Comparison of ENCODE assay signal across 8 cellular contexts in the genomic region with DNA sequence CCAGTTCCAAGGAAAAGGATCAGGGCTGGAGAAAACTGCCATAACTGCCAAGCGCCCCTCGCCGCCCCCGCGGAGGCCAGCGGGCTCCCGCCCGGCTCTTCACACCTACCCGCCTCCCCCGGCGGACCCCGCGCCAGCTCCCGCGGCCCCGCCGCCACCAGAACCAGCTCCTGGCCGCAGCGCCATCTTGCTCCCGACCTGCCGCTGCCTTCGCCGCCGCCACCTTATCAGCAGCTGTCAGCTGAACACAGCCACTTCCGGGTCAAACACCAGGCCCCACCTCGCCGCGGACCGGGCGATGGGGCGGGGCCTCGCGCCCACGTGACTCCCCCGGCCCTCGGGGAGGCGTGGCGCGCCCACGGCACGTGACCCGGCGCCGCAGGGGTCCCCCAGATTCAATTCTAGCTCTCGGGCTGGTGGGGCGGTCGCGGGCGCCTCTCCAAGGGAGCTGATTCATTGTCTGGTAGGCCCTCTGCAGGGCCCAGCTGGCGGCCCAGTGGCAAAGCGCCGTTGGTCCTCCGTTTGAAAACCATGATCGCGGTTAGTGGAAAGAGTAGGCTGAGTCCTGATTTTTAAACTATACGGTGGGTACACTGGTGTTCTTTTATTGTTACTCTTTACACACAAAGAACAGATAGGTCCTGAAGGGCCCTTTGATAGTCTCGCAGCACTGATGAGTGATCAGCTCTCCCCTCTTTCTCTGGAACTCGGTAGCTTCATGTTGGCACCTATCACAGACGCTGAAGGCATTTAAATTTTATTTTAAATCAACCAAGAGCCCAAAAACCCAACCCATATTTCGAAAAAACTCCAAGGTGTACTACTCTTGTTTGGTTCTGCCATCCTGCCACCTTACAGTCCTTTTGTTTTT. TPM values are rescaled to one million over a fixed set of nuclear protein-coding genes. Genes with fewer than 3 reads are reported as not detected.
A peak's percentile ranks its signal among the peaks of the same experiment; 100 is the strongest.
DNase-seq lines count a peak whose midpoint lies in the region; ATAC-seq and TF ChIP-seq lines count a peak whose summit lies in the region.

A gene with protein sequence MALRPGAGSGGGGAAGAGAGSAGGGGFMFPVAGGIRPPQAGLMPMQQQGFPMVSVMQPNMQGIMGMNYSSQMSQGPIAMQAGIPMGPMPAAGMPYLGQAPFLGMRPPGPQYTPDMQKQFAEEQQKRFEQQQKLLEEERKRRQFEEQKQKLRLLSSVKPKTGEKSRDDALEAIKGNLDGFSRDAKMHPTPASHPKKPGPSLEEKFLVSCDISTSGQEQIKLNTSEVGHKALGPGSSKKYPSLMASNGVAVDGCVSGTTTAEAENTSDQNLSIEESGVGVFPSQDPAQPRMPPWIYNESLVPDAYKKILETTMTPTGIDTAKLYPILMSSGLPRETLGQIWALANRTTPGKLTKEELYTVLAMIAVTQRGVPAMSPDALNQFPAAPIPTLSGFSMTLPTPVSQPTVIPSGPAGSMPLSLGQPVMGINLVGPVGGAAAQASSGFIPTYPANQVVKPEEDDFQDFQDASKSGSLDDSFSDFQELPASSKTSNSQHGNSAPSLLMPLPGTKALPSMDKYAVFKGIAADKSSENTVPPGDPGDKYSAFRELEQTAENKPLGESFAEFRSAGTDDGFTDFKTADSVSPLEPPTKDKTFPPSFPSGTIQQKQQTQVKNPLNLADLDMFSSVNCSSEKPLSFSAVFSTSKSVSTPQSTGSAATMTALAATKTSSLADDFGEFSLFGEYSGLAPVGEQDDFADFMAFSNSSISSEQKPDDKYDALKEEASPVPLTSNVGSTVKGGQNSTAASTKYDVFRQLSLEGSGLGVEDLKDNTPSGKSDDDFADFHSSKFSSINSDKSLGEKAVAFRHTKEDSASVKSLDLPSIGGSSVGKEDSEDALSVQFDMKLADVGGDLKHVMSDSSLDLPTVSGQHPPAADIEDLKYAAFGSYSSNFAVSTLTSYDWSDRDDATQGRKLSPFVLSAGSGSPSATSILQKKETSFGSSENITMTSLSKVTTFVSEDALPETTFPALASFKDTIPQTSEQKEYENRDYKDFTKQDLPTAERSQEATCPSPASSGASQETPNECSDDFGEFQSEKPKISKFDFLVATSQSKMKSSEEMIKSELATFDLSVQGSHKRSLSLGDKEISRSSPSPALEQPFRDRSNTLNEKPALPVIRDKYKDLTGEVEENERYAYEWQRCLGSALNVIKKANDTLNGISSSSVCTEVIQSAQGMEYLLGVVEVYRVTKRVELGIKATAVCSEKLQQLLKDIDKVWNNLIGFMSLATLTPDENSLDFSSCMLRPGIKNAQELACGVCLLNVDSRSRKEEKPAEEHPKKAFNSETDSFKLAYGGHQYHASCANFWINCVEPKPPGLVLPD (N-terminal part only) (minus strand): TSS at position 249 of the 871 bp plus-strand sequence. CDS start 63 bp downstream, at position 186.

- TF ChIP-seq CTCF in PC-9 (conservative IDR thresholded peaks at IDR 0.05) = no peak; the same call in 1 of the 2 replicates

- CTCF ChIA-PET in PC-9 (lab: Charles Lee) = interaction anchor here (0.6 to 0.7 kb wide), 4 partner anchors 39 to 1030 kb away, joined by 3 read pairs; no protein-coding TSS in a partner anchor

- H3K27ac ChIP-seq in PC-9 (peak within 1 kb of the TSS; percentile 42), muscle layer of duodenum (ENCODE audit: low read length) (peak within 1 kb of the TSS; percentile 64)

- no peaks in the 10 kb centered on the region for H3K27me3 ChIP-seq in PC-9 (ENCODE audit: insufficient read depth, low read depth)
- H3K27me3 ChIP-seq in muscle layer of duodenum (ENCODE audit: low read depth, low read length) = no peaks in the 10 kb centered on the region

- H3K4me3 Mint-ChIP-seq in activated T-cell treated with anti-CD3 and anti-CD28 coated beads, Interleukin-2, amount 50 U/mL, for 24 hours = peak within 1 kb of the TSS; percentile 89

- H3K9me2 ChIP-seq in PC-9 (ENCODE audit: insufficient read depth) = no peaks in the 10 kb centered on the region

- ATAC-seq in GM21717 (IDR thresholded peaks at IDR 0.05; ENCODE audit: unreplicated experiment) (peak; percentile 86), esophagus mucosa (peak; percentile 97)

- H3K36me3 ChIP-seq in PC-9 (ENCODE audit: low read depth) (0 out of 2 replicates have a peak, but pooled peaks cover 19% of the 10 kb centered on the region), muscle layer of duodenum (ENCODE audit: control insufficient read depth in 1 of 2, insufficient read depth in 2 of 2, low read length in 2 of 2) (peaks cover 10 to 27% of the 10 kb centered on the region in 2 donors)

- peaks cover 41% of the 10 kb centered on the region for H3K4me1 Mint-ChIP-seq in activated T-cell treated with anti-CD3 and anti-CD28 coated beads, Interleukin-2, amount 50 U/mL, for 24 hours (ENCODE audit: low read depth)

- peaks cover 15% of the 10 kb centered on the region for H3F3A ChIP-seq in PC-9 (ENCODE audit: insufficient read depth, low read depth)

- no peaks in the 10 kb centered on the region for H3K9me3 ChIP-seq in PC-9 (ENCODE audit: insufficient read depth, low read depth)
- no peaks in the 10 kb centered on the region for H3K9me3 ChIP-seq in muscle layer of duodenum (ENCODE audit: control insufficient read depth in 1 of 2, low read length in 2 of 2)

- H3K4me3 ChIP-seq in PC-9 = peak within 1 kb of the TSS; percentile 89
- H3K4me3 ChIP-seq in muscle layer of duodenum (ENCODE audit: low read depth in 1 of 2, low read length in 2 of 2) = peak within 1 kb of the TSS; percentile 85 to 98

- peak within 1 kb of the TSS; percentile 79 for H3K4me2 ChIP-seq in PC-9

- POLR2A ChIA-PET in PC-9 (lab: Charles Lee; ENCODE audit: unreplicated experiment) = interaction anchor here (0.6 to 0.7 kb wide), 3 partner anchors 14 to 82 kb away, joined by 3 read pairs; no protein-coding TSS in a partner anchor

- peaks cover 53% of the 10 kb centered on the region for H3K36me3 Mint-ChIP-seq in activated T-cell treated with anti-CD3 and anti-CD28 coated beads, Interleukin-2, amount 50 U/mL, for 24 hours (ENCODE audit: low read depth)

- in situ Hi-C loops in KBM-7 (cut with MboI; ENCODE audit: low pct_unique_long_range_greater_than_20kb, low sequenced_read_pairs) = no loop called here

- BruUV-seq in PC-9 (replicated peaks; lab: Mats Ljungman, UMichigan) = TSS peak; percentile 74

- H3K4me1 ChIP-seq in PC-9 (replicated peaks; ENCODE audit: insufficient read depth) (peaks cover 16% of the 10 kb centered on the region), muscle layer of duodenum (ENCODE audit: control insufficient read depth in 1 of 2, insufficient read depth in 2 of 2, low read length in 2 of 2) (peaks cover 0 to 10% of the 10 kb centered on the region in 2 donors)

- no peaks in the 10 kb centered on the region for H3K9me3 Mint-ChIP-seq in activated T-cell treated with anti-CD3 and anti-CD28 coated beads, Interleukin-2, amount 50 U/mL, for 24 hours

- no peaks in the 10 kb centered on the region for H3K27me3 Mint-ChIP-seq in activated T-cell treated with anti-CD3 and anti-CD28 coated beads, Interleukin-2, amount 50 U/mL, for 24 hours

- H3K79me2 ChIP-seq in PC-9 (ENCODE audit: low read depth) = peaks cover 41% of the 10 kb centered on the region

- DNase-seq in DMS53 (lab: John Stamatoyannopoulos, UW) = peak; percentile 96
- DNase-seq in KBM-7 = peak; percentile 98
- peak; percentile 84 to 97 for DNase-seq in PC-9
- DNase-seq in activated T-cell treated with anti-CD3 and anti-CD28 coated beads, Interleukin-2, amount 50 U/mL, for 24 hours = peak; percentile 97
- DNase-seq in stimulated activated CD8-positive, alpha-beta memory T cell treated with anti-CD3 and anti-CD28 coated beads, Interleukin-7, amount 100 ng/mL, for 4 hours (ENCODE audit: low read depth in 2 of 2) = peak; percentile 89 to 95

- peak within 1 kb of the TSS; percentile 96 for H2AFZ ChIP-seq in PC-9

- peaks cover 6% of the 10 kb centered on the region; the same call in 1 of the 2 replicates for H4K20me1 ChIP-seq in PC-9 (ENCODE audit: insufficient read depth)

- intact Hi-C loops in PC-9 (cut with micrococcal nuclease; ENCODE audit: unreplicated experiment) = no loop called here

- H3K27ac Mint-ChIP-seq in activated T-cell treated with anti-CD3 and anti-CD28 coated beads, Interleukin-2, amount 50 U/mL, for 24 hours = peak within 1 kb of the TSS; percentile 94

RNA-seq across cellular contexts. Expression of the gene that starts here (rescaled TPM):
- total RNA-seq in PC-9 (2021) = 18.7 and 28.9 TPM in 2 replicates
- 22.3 TPM for total RNA-seq in esophagus mucosa

Comparison
In these comparisons a context has a peak if more than half of its experiments do, and no peak if none do; other contexts are left out.
1. Peak in every context shown above with its lines: DNase-seq, ATAC-seq, H3K4me3 ChIP-seq and H3K27ac ChIP-seq.